8 cellular contexts compared by ENCODE assay signal in genomic region chr11:119381186-119381988, GRCh38. TPM values are rescaled to one million over a fixed set of nuclear protein-coding genes. Genes with fewer than 3 reads are reported as not detected.
DNase-seq lines count a peak whose midpoint lies in the region; ATAC-seq and TF ChIP-seq lines count a peak whose summit lies in the region.

Gene USP2 (minus strand): TSS chr11:119381690. CDS start chr11:119373480, 8,210 bp downstream.

- intact Hi-C loops in PC-9 (cut with micrococcal nuclease; ENCODE audit: unreplicated experiment), result loop anchor here (1.0 kb wide), 1 partner anchor 93 kb away; no protein-coding TSS in a partner anchor

- no peaks in the 10 kb centered on the region for H4K20me1 ChIP-seq in PC-9 (ENCODE audit: insufficient read depth)

- H3K36me3 ChIP-seq in PC-9 (ENCODE audit: low read depth) (no peaks in the 10 kb centered on the region), esophagus (ENCODE audit: control insufficient read depth in 2 of 2, insufficient read depth in 2 of 2, low read length in 1 of 2) (no peaks in the 10 kb centered on the region), mucosa of rectum (ENCODE audit: control insufficient read depth in 2 of 2, insufficient read depth in 2 of 2, low read length in 2 of 2) (no peaks in the 10 kb centered on the region)

- H3K9me2 ChIP-seq in PC-9 (ENCODE audit: insufficient read depth), result no peaks in the 10 kb centered on the region

- H3K4me1 ChIP-seq in PC-9 (replicated peaks; ENCODE audit: insufficient read depth) (peaks cover 37% of the 10 kb centered on the region), esophagus (ENCODE audit: control insufficient read depth in 2 of 2, insufficient read depth in 2 of 2, low read length in 1 of 2) (peaks cover under 1 to 17% of the 10 kb centered on the region in 2 donors), mucosa of rectum (ENCODE audit: control insufficient read depth in 2 of 2, insufficient read depth in 2 of 2, low read length in 2 of 2) (peaks cover 12 to 14% of the 10 kb centered on the region in 2 donors)

- H3K79me2 ChIP-seq in PC-9 (ENCODE audit: low read depth), result no peaks in the 10 kb centered on the region

- H3K9ac ChIP-seq in mucosa of rectum (ENCODE audit: low read depth in 1 of 2, low read length in 2 of 2), result peak within 1 kb of the TSS; percentile 65 to 68

- H3K4me2 ChIP-seq in PC-9, result peak within 1 kb of the TSS; percentile 78

- peak within 1 kb of the TSS; percentile 56 for H3K4me3 ChIP-seq in PC-9
- peak within 1 kb of the TSS; percentile 37 to 50 for H3K4me3 ChIP-seq in esophagus (ENCODE audit: low read depth in 1 of 2, low read length in 2 of 2)
- H3K4me3 ChIP-seq in mucosa of rectum (ENCODE audit: low read length in 2 of 2), result peak within 1 kb of the TSS; percentile 72 to 73

- H3K4me1 Mint-ChIP-seq in activated T-cell treated with anti-CD3 and anti-CD28 coated beads, Interleukin-2, amount 50 U/mL, for 4 hours (ENCODE audit: low read depth), result no peaks in the 10 kb centered on the region

- WGBS in esophagus, 2 donors, result 0 to 1% methylated on average over 54 of the region's 54 CpGs

- H3K27me3 ChIP-seq in PC-9 (ENCODE audit: insufficient read depth, low read depth), result no peaks in the 10 kb centered on the region
- no peaks in the 10 kb centered on the region for H3K27me3 ChIP-seq in esophagus (ENCODE audit: control insufficient read depth in 1 of 2, insufficient read depth in 2 of 2, low read length in 2 of 2)
- H3K27me3 ChIP-seq in mucosa of rectum (ENCODE audit: control insufficient read depth in 2 of 2, insufficient read depth in 2 of 2, low read length in 2 of 2), result peaks cover 3 to 7% of the 10 kb centered on the region in 2 donors

- CTCF ChIA-PET in PC-9 (lab: Charles Lee), result interaction anchor here (0.6 to 1.7 kb wide), 6 partner anchors 15 to 100 kb away, joined by 3 to 8 read pairs (median 4); no protein-coding TSS in a partner anchor

- H3K9me3 ChIP-seq in PC-9 (ENCODE audit: insufficient read depth, low read depth), result no peaks in the 10 kb centered on the region
- no peaks in the 10 kb centered on the region for H3K9me3 ChIP-seq in esophagus (ENCODE audit: control insufficient read depth in 2 of 2, insufficient read depth in 1 of 2, low read depth in 1 of 2, low read length in 1 of 2)
- H3K9me3 ChIP-seq in mucosa of rectum (ENCODE audit: control insufficient read depth in 2 of 2, low read length in 2 of 2), result no peaks in the 10 kb centered on the region

- POLR2A ChIA-PET in PC-9 (lab: Charles Lee; ENCODE audit: unreplicated experiment), result interaction anchor here (0.5 kb wide), 1 partner anchor 47 kb away, joined by 3 read pairs; no protein-coding TSS in a partner anchor

- H3K27ac ChIP-seq in PC-9 (no peak within 1 kb of the TSS), esophagus (ENCODE audit: low read depth in 2 of 2, low read length in 1 of 2) (peak within 1 kb of the TSS; percentile 58 to 76), mucosa of rectum (ENCODE audit: low read depth in 2 of 2, low read length in 2 of 2) (no peak within 1 kb of the TSS)

- H3K4me3 Mint-ChIP-seq in activated T-cell treated with anti-CD3 and anti-CD28 coated beads, Interleukin-2, amount 50 U/mL, for 4 hours, result no peak within 1 kb of the TSS

- BruUV-seq in PC-9 (replicated peaks; lab: Mats Ljungman, UMichigan), result no TSS peak

- peak; percentile 98 for ATAC-seq in GM21737 (IDR thresholded peaks at IDR 0.05; ENCODE audit: unreplicated experiment)
- peak; percentile 98 to 99 for ATAC-seq in activated T-cell treated with anti-CD3 and anti-CD28 coated beads, Interleukin-2, amount 50 U/mL, for 4 hours

- TF ChIP-seq CTCF in PC-9 (conservative IDR thresholded peaks at IDR 0.05), result peak; percentile 94

- H3K36me3 Mint-ChIP-seq in activated T-cell treated with anti-CD3 and anti-CD28 coated beads, Interleukin-2, amount 50 U/mL, for 4 hours (ENCODE audit: insufficient read depth), result no peaks in the 10 kb centered on the region

- peaks cover 8% of the 10 kb centered on the region; the same call in 1 of the 2 replicates for H3F3A ChIP-seq in PC-9 (ENCODE audit: insufficient read depth, low read depth)

- H3K9me3 Mint-ChIP-seq in activated T-cell treated with anti-CD3 and anti-CD28 coated beads, Interleukin-2, amount 50 U/mL, for 4 hours, result no peaks in the 10 kb centered on the region

- no peaks in the 10 kb centered on the region for H3K27me3 Mint-ChIP-seq in activated T-cell treated with anti-CD3 and anti-CD28 coated beads, Interleukin-2, amount 50 U/mL, for 4 hours (ENCODE audit: low read depth)

- DNase-seq in DMS53 (lab: John Stamatoyannopoulos, UW) (peak; percentile 99), KG1 (lab: John Stamatoyannopoulos, UW) (peak; percentile 97), PC-9 (peak; percentile 97 to 98)
- DNase-seq in activated T-cell treated with anti-CD3 and anti-CD28 coated beads, Interleukin-2, amount 50 U/mL, for 4 hours, result peak; percentile 98
- peak; percentile 97 for DNase-seq in stimulated activated CD8-positive, alpha-beta memory T cell treated with anti-CD3 and anti-CD28 coated beads, Interleukin-4, amount 100 ng/mL, for 24 hours (ENCODE audit: low read depth)

- peak within 1 kb of the TSS; percentile 80 for H2AFZ ChIP-seq in PC-9

RNA-seq across cellular contexts. Expression of gene USP2, which starts in this region (rescaled TPM):
- 2.1 and 2.7 TPM in 2 replicates for total RNA-seq in PC-9 (2021)
- total RNA-seq in activated T-cell treated with anti-CD3 and anti-CD28 coated beads, Interleukin-2, amount 50 U/mL, for 4 hours, result under 1 TPM; 0.19 to 0.53 (median 0.37) TPM
- 1 to 10 TPM; 2.1 to 4.9 TPM for polyA plus RNA-seq in esophagus

Comparison
In these comparisons a context has a peak if more than half of its experiments do, and no peak if none do; other contexts are left out.
1. Peak in DNase-seq and ATAC-seq in activated T-cell treated with anti-CD3 and anti-CD28 coated beads, Interleukin-2, amount 50 U/mL, for 4 hours; RNA of the gene not detected or under 1 TPM.
2. H3K27ac ChIP-seq: peak in esophagus (2 of 2); none in PC-9 (single experiment) and mucosa of rectum (0 of 2).
3. Peak in every context shown above with its lines, with median percentiles within 50 percentile points of each other: DNase-seq and H3K4me3 ChIP-seq.